In genomic region chr13:113399755-113400149, GRCh38 we compare ENCODE assay signal across 21 cellular contexts. TPM values are rescaled to one million over a fixed set of nuclear protein-coding genes. Genes with fewer than 3 reads are reported as not detected.
DNase-seq lines count a peak whose midpoint lies in the region; ATAC-seq and TF ChIP-seq lines count a peak whose summit lies in the region.
"Had no signal": no experiment of that assay in that cellular context is flagged by ENCODE, and none has a peak within 500 bp of the region (broad histone marks: within the 10 kb centered on the region; RNA-seq: fewer than 3 reads in every experiment).

No MANE protein-coding gene starts in this region.

- H3K36me3 Mint-ChIP-seq in osteocyte (ENCODE audit: unreplicated experiment) = no peaks in the 10 kb centered on the region
- H3K36me3 Mint-ChIP-seq: activated naive CD8-positive, alpha-beta T cell treated with anti-CD3 and anti-CD28 coated beads, Interleukin-2, amount 10 ng/mL, durations not matched to agents 7 days and 5 days; mesothelial cell of epicardium; natural killer cell treated with Interleukin-12 subunit alpha and Interleukin-12 subunit beta and Interleukin-15 and Interleukin-18, amount 100 ng/mL, for 72 hours had no signal

- intact Hi-C loops in left ventricle myocardium inferior (cut with micrococcal nuclease) = no loop called here

- H3K4me3 ChIP-seq in H7 (ENCODE audit: insufficient read depth, low read depth, low read length) (no peak overlapping the region), Peyer's patch (no peak overlapping the region), left ventricle myocardium inferior (no peak overlapping the region)

- no peaks in the 10 kb centered on the region for H3K27me3 ChIP-seq in H7 (ENCODE audit: control insufficient read depth, insufficient read depth, low read length)
- no peaks in the 10 kb centered on the region for H3K27me3 ChIP-seq in Peyer's patch
- peaks cover 27% of the 10 kb centered on the region for H3K27me3 ChIP-seq in left ventricle myocardium inferior (ENCODE audit: low read depth)

- no peaks in the 10 kb centered on the region for H3K9me3 ChIP-seq in Peyer's patch
- H3K9me3 ChIP-seq in left ventricle myocardium inferior (replicated peaks) = no peaks in the 10 kb centered on the region

- H3K9me3 Mint-ChIP-seq in osteocyte (ENCODE audit: unreplicated experiment) = no peaks in the 10 kb centered on the region
- H3K9me3 Mint-ChIP-seq: activated naive CD8-positive, alpha-beta T cell treated with anti-CD3 and anti-CD28 coated beads, Interleukin-2, amount 10 ng/mL, durations not matched to agents 7 days and 5 days; activated T-helper 1 cell treated with anti-CD3 and anti-CD28 coated beads, Interleukin-12 subunit alpha, Interleukin-12 subunit beta, Interleukin-2, Interleukin-4 antibody, amounts not matched to agents 30 ng/mL and 10 ng/mL and 1 ng/mL, durations not matched to agents 14 hours and 24 hours and 36 hours; mesothelial cell of epicardium; natural killer cell treated with Interleukin-12 subunit alpha and Interleukin-12 subunit beta and Interleukin-15 and Interleukin-18, amount 100 ng/mL, for 72 hours had no signal

- H3K36me3 ChIP-seq in H7 (replicated peaks; ENCODE audit: control insufficient read depth, insufficient read depth, low read length) (no peaks in the 10 kb centered on the region), Peyer's patch (no peaks in the 10 kb centered on the region), left ventricle myocardium inferior (no peaks in the 10 kb centered on the region)

- no peak for ATAC-seq in HG03039 (IDR thresholded peaks at IDR 0.05; ENCODE audit: unreplicated experiment)
- ATAC-seq: foreskin keratinocyte had no signal

- no peak for TF ChIP-seq CTCF in Peyer's patch (IDR thresholded peaks at IDR 0.05)
- no peak for TF ChIP-seq CTCF in left ventricle myocardium inferior (IDR thresholded peaks at IDR 0.05; ENCODE audit: borderline replicate concordance)
- no peak for TF ChIP-seq CTCF in osteocyte (IDR thresholded peaks at IDR 0.05)

- H3K4me3 Mint-ChIP-seq in osteocyte (ENCODE audit: unreplicated experiment) = no peak overlapping the region
- H3K4me3 Mint-ChIP-seq: activated naive CD8-positive, alpha-beta T cell treated with anti-CD3 and anti-CD28 coated beads, Interleukin-2, amount 10 ng/mL, durations not matched to agents 7 days and 5 days; activated T-helper 1 cell treated with anti-CD3 and anti-CD28 coated beads, Interleukin-12 subunit alpha, Interleukin-12 subunit beta, Interleukin-2, Interleukin-4 antibody, amounts not matched to agents 30 ng/mL and 10 ng/mL and 1 ng/mL, durations not matched to agents 14 hours and 24 hours and 36 hours; mesothelial cell of epicardium; natural killer cell treated with Interleukin-12 subunit alpha and Interleukin-12 subunit beta and Interleukin-15 and Interleukin-18, amount 100 ng/mL, for 72 hours had no signal

- peak overlapping the region; percentile 87 for H3K27ac Mint-ChIP-seq in osteocyte (ENCODE audit: unreplicated experiment)
- H3K27ac Mint-ChIP-seq: activated naive CD8-positive, alpha-beta T cell treated with anti-CD3 and anti-CD28 coated beads, Interleukin-2, amount 10 ng/mL, durations not matched to agents 7 days and 5 days; activated T-helper 1 cell treated with anti-CD3 and anti-CD28 coated beads, Interleukin-12 subunit alpha, Interleukin-12 subunit beta, Interleukin-2, Interleukin-4 antibody, amounts not matched to agents 30 ng/mL and 10 ng/mL and 1 ng/mL, durations not matched to agents 14 hours and 24 hours and 36 hours; mesothelial cell of epicardium; natural killer cell treated with Interleukin-12 subunit alpha and Interleukin-12 subunit beta and Interleukin-15 and Interleukin-18, amount 100 ng/mL, for 72 hours had no signal

- H3K4me1 ChIP-seq in Peyer's patch = peaks cover 0 to 9% (median 0%) of the 10 kb centered on the region in 4 donors
- peaks cover 61% of the 10 kb centered on the region for H3K4me1 ChIP-seq in left ventricle myocardium inferior
- H3K4me1 ChIP-seq: foreskin keratinocyte had no signal

- no peak for TF ChIP-seq POLR2A in Peyer's patch (IDR thresholded peaks at IDR 0.05)

- H3K4me1 Mint-ChIP-seq in osteocyte (ENCODE audit: unreplicated experiment) = peaks cover 37% of the 10 kb centered on the region
- H3K4me1 Mint-ChIP-seq: activated naive CD8-positive, alpha-beta T cell treated with anti-CD3 and anti-CD28 coated beads, Interleukin-2, amount 10 ng/mL, durations not matched to agents 7 days and 5 days; mesothelial cell of epicardium had no signal

- DNase-seq in H7 (peak; percentile 48), Peyer's patch (peak in 2 of 3 donors; percentile 20 to 23), left ventricle myocardium inferior (no peak), osteocyte (ENCODE audit: extremely low spot score, unreplicated experiment) (no peak), HPDE6-E6E7 (ENCODE audit: extremely low spot score) (no peak), mucosa of gallbladder (ENCODE audit: low spot score) (no peak), NCI-H2196 treated with DMSO at 0.1 percent for 48 hours (lab: John Stamatoyannopoulos, UW; ENCODE audit: unreplicated experiment) (no peak)
- DNase-seq: activated CD4-positive, alpha-beta T cell treated with anti-CD3 and anti-CD28 coated beads for 4 hours; activated naive CD8-positive, alpha-beta T cell treated with anti-CD3 and anti-CD28 coated beads, Interleukin-2, amount 10 ng/mL, durations not matched to agents 7 days and 5 days; DMS79; foreskin keratinocyte; Karpas-422; NCI-H1092 treated with DMSO at 0.1 percent for 48 hours; NCI-H2029 treated with DMSO at 0.1 percent for 48 hours; NK-92 treated with Interleukin-12 subunit alpha and Interleukin-12 subunit beta, amount 100 ng/mL, for 24 hours; RPMI8226; stimulated activated CD4-positive, alpha-beta T cell treated with anti-CD3 and anti-CD28 coated beads, Interleukin-4, amount 100 ng/mL, for 4 hours had no signal

- H3K27ac ChIP-seq in Peyer's patch (no peak overlapping the region), left ventricle myocardium inferior (replicated peaks) (peak overlapping the region; percentile 97)
- H3K27ac ChIP-seq: foreskin keratinocyte had no signal

- H3K27me3 Mint-ChIP-seq in osteocyte (ENCODE audit: unreplicated experiment) = no peaks in the 10 kb centered on the region
- H3K27me3 Mint-ChIP-seq: activated naive CD8-positive, alpha-beta T cell treated with anti-CD3 and anti-CD28 coated beads, Interleukin-2, amount 10 ng/mL, durations not matched to agents 7 days and 5 days; natural killer cell treated with Interleukin-12 subunit alpha and Interleukin-12 subunit beta and Interleukin-15 and Interleukin-18, amount 100 ng/mL, for 72 hours had no signal

RNA-seq across cellular contexts. Expression of gene GRTP1, which starts 35.8 kb away (rescaled TPM):
- 36.5 and 55.9 TPM in 2 replicates for total RNA-seq in H7 (2014; rRNA removed; shearing (Covaris generic))
- total RNA-seq in Peyer's patch (100 to 1,000 TPM in 2 of 4 donors, 10 to 100 TPM in 2; 36.3 to 156 (median 97.9) TPM), left ventricle myocardium inferior (1.6 TPM), osteocyte (0.99 and 2.0 TPM in 2 replicates), mucosa of gallbladder (33.3 TPM)
- total RNA-seq: activated naive CD8-positive, alpha-beta T cell treated with anti-CD3 and anti-CD28 coated beads, Interleukin-2, amount 10 ng/mL, durations not matched to agents 7 days and 5 days; activated T-helper 1 cell treated with anti-CD3 and anti-CD28 coated beads, Interleukin-12 subunit alpha, Interleukin-12 subunit beta, Interleukin-2, Interleukin-4 antibody, amounts not matched to agents 30 ng/mL and 10 ng/mL and 1 ng/mL, durations not matched to agents 14 hours and 24 hours and 36 hours; natural killer cell treated with Interleukin-12 subunit alpha and Interleukin-12 subunit beta and Interleukin-15 and Interleukin-18, amount 100 ng/mL, for 72 hours had no signal

RNA-seq across cellular contexts. Expression of gene ADPRHL1, which starts 53.5 kb away (rescaled TPM):
- 0.89 and 1.4 TPM in 2 replicates for total RNA-seq in H7 (2014; rRNA removed; shearing (Covaris generic))
- 10 to 100 TPM in 1 of 4 donors, 1 to 10 TPM in 2, not detected in 1; 3.9 to 15.2 (median 5.8) TPM for total RNA-seq in Peyer's patch
- 484 TPM for total RNA-seq in left ventricle myocardium inferior
- 2.6 and 2.9 TPM in 2 replicates for total RNA-seq in osteocyte
- 4.7 TPM for total RNA-seq in mucosa of gallbladder

Comparison
In these comparisons a context has a peak if more than half of its experiments do, and no peak if none do; other contexts are left out.
1. DNase-seq: peak in H7 (single experiment) and Peyer's patch (2 of 3); none in left ventricle myocardium inferior (single experiment), osteocyte (single experiment), HPDE6-E6E7 (single experiment), mucosa of gallbladder (single experiment) and NCI-H2196 treated with DMSO at 0.1 percent for 48 hours (single experiment).
2. RNA of gene GRTP1, which starts 35.8 kb away (total RNA-seq): 36.3 to 156 TPM in Peyer's patch, 36.5 to 55.9 TPM in H7 and 33.3 TPM in mucosa of gallbladder (single experiment); 0.99 to 2.0 TPM in osteocyte and 1.6 TPM in left ventricle myocardium inferior (single experiment); every median in the first group is over 10 times any median in the second.
3. RNA of gene ADPRHL1, which starts 53.5 kb away (total RNA-seq): 484 TPM in left ventricle myocardium inferior (single experiment); 3.9 to 15.2 TPM in Peyer's patch, 4.7 TPM in mucosa of gallbladder (single experiment), 2.6 to 2.9 TPM in osteocyte and 0.89 to 1.4 TPM in H7; every median in the first group is over 10 times any median in the second.